In the genomic region with DNA sequence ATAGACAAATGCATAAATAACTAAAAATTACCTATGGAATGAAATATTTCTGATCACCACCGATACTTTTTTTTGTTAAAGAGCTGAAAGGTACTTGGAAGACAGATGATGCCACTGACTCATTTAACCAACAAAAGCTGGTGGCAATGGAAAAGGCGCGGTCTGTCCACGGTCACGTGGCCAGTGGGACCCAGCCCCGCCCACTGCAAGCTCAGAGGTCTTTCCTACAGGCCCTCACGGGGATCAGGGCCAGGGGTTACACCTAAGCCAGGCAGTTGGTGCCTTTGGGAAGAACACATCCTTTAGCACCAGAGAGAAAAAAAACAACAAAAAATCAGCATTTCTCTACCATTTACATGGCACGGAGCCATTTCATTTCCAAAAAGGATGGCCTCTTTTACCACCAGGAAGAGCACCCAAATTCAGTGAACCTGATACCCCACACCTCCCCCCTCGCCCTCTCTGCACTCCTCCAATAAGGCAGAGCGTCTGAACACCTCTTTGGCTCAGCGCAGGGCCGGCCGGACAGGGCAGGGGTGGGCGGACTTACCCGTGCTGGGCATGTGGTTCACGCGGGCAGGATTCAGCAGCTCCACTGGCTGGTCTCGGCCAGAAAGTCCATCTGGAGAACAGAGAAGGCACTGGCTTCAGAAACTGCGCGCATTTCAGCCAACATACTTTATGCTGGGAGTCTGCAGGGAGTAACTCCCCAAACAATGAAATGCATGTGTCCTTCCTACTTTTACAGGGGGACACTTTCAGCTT, we compare ENCODE assay signal across 1 cellular context.
TF ChIP-seq lines count a peak whose summit lies in the region.

No MANE protein-coding gene starts in this region.

TF ChIP-seq in WTC11, 78 proteins besides CTCF, POLR2A, EP300 and RAD21 (continued from another document):
- TF ChIP-seq, protein P1, sequence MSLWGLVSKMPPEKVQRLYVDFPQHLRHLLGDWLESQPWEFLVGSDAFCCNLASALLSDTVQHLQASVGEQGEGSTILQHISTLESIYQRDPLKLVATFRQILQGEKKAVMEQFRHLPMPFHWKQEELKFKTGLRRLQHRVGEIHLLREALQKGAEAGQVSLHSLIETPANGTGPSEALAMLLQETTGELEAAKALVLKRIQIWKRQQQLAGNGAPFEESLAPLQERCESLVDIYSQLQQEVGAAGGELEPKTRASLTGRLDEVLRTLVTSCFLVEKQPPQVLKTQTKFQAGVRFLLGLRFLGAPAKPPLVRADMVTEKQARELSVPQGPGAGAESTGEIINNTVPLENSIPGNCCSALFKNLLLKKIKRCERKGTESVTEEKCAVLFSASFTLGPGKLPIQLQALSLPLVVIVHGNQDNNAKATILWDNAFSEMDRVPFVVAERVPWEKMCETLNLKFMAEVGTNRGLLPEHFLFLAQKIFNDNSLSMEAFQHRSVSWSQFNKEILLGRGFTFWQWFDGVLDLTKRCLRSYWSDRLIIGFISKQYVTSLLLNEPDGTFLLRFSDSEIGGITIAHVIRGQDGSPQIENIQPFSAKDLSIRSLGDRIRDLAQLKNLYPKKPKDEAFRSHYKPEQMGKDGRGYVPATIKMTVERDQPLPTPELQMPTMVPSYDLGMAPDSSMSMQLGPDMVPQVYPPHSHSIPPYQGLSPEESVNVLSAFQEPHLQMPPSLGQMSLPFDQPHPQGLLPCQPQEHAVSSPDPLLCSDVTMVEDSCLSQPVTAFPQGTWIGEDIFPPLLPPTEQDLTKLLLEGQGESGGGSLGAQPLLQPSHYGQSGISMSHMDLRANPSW (CRISPR knock-in tag; conservative IDR thresholded peaks at IDR 0.05; ENCODE audit: low read depth): no peak
- TF ChIP-seq, protein P2, sequence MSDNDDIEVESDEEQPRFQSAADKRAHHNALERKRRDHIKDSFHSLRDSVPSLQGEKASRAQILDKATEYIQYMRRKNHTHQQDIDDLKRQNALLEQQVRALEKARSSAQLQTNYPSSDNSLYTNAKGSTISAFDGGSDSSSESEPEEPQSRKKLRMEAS (CRISPR knock-in tag; IDR thresholded peaks at IDR 0.05): no peak
- no peak for TF ChIP-seq ZNF416 (CRISPR knock-in tag; IDR thresholded peaks at IDR 0.05)
- TF ChIP-seq ELF4 (CRISPR knock-in tag; IDR thresholded peaks at IDR 0.05; ENCODE audit: low read depth): no peak
- TF ChIP-seq ARID4B (CRISPR knock-in tag; IDR thresholded peaks at IDR 0.05; ENCODE audit: borderline replicate concordance): no peak
- TF ChIP-seq ATF3 (CRISPR knock-in tag; conservative IDR thresholded peaks at IDR 0.05): no peak
- no peak for TF ChIP-seq E2F1 (CRISPR knock-in tag; IDR thresholded peaks at IDR 0.05)
- no peak for TF ChIP-seq ZNF512 (CRISPR knock-in tag; IDR thresholded peaks at IDR 0.05; ENCODE audit: borderline replicate concordance)
- TF ChIP-seq ESRRA (CRISPR knock-in tag; IDR thresholded peaks at IDR 0.05; ENCODE audit: borderline replicate concordance): no peak
- TF ChIP-seq, protein P3, sequence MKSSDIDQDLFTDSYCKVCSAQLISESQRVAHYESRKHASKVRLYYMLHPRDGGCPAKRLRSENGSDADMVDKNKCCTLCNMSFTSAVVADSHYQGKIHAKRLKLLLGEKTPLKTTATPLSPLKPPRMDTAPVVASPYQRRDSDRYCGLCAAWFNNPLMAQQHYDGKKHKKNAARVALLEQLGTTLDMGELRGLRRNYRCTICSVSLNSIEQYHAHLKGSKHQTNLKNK (CRISPR knock-in tag; IDR thresholded peaks at IDR 0.05): no peak
